ENCODE assay signal across 8 cellular contexts in the genomic region with DNA sequence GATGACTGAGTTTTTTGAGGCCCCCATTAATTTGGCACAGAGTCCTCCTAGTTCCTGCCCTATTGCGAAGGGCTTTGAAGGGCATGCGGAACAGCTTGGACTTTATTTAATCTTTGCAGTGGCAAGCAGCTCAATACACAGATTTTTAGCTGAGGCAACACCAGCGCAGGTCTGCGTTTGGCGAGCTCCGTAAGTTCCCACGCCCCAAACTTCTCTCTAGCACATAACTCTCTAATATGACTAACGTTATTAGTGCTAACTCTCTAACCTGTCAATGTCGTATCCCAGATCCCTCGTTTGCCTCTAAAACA. TPM values are rescaled to one million over a fixed set of nuclear protein-coding genes. Genes with fewer than 3 reads are reported as not detected.
A peak's percentile ranks its signal among the peaks of the same experiment; 100 is the strongest.
DNase-seq lines count a peak whose midpoint lies in the region; ATAC-seq and TF ChIP-seq lines count a peak whose summit lies in the region.

No MANE protein-coding gene starts in this region.

- H3K9me3 ChIP-seq in SK-N-SH (no peaks in the 10 kb centered on the region), heart left ventricle (no peaks in the 10 kb centered on the region), smooth muscle cell (replicated peaks; ENCODE audit: low read depth) (no peaks in the 10 kb centered on the region)

- no peak for TF ChIP-seq EP300 in SK-N-SH (IDR thresholded peaks at IDR 0.05; ENCODE audit: borderline replicate concordance in 1 of 2, low read depth in 1 of 2, low read length in 1 of 2)

- peaks cover 38% of the 10 kb centered on the region for H3K79me2 ChIP-seq in SK-N-SH (ENCODE audit: insufficient read depth)
- H3K79me2 ChIP-seq in smooth muscle cell (ENCODE audit: low read depth) = peaks cover 22% of the 10 kb centered on the region

- no peaks in the 10 kb centered on the region for H3K27me3 ChIP-seq in SK-N-SH (ENCODE audit: insufficient read depth)
- no peaks in the 10 kb centered on the region for H3K27me3 ChIP-seq in heart left ventricle
- no peaks in the 10 kb centered on the region for H3K27me3 ChIP-seq in smooth muscle cell (ENCODE audit: low read depth)

- TF ChIP-seq POLR2A in heart left ventricle (IDR thresholded peaks at IDR 0.05) = no peak

- H3F3A ChIP-seq in SK-N-SH (replicated peaks; ENCODE audit: insufficient read depth) = no peaks in the 10 kb centered on the region
- H3F3A ChIP-seq in smooth muscle cell (ENCODE audit: low read depth) = no peaks in the 10 kb centered on the region

- WGBS in SK-N-SH (ENCODE audit: low lambda C conversion rate) = 1% methylated on average over 10 of the region's 10 CpGs
- 1 to 3% (median 2%) methylated on average over 10 of the region's 10 CpGs for WGBS in heart left ventricle, 4 donors
- WGBS in smooth muscle cell (ENCODE audit: low lambda C conversion rate) = under 1% methylated on average over 10 of the region's 10 CpGs

- H3K9ac ChIP-seq in SK-N-SH = peak overlapping the region; percentile 72; the same call in 1 of the 2 replicates
- H3K9ac ChIP-seq in smooth muscle cell (ENCODE audit: low read depth) = peak overlapping the region; percentile 79

- CTCF ChIA-PET in SK-N-SH (lab: Yijun Ruan, JAX) = interaction anchor here (0.6 to 2.2 kb wide), 3 partner anchors 9 to 1391 kb away, joined by 3 to 12 read pairs (median 4); no protein-coding TSS in a partner anchor

- ATAC-seq in GM21786 (IDR thresholded peaks at IDR 0.05; ENCODE audit: unreplicated experiment) (peak; percentile 5), heart left ventricle (no peak), GM19467 (IDR thresholded peaks at IDR 0.05; ENCODE audit: unreplicated experiment) (no peak)

- H4K20me1 ChIP-seq in SK-N-SH (ENCODE audit: insufficient read depth) (no peaks in the 10 kb centered on the region), smooth muscle cell (ENCODE audit: low read depth) (peaks cover 7% of the 10 kb centered on the region)

- TF ChIP-seq CTCF in AG10803 (conservative IDR thresholded peaks at IDR 0.05; ENCODE audit: low read length) (no peak), SK-N-SH (IDR thresholded peaks at IDR 0.05) (no peak), heart left ventricle (IDR thresholded peaks at IDR 0.05) (no peak), smooth muscle cell (IDR thresholded peaks at IDR 0.05; ENCODE audit: borderline replicate concordance, insufficient read depth, poor library complexity, severe bottlenecking) (no peak)

- peaks cover 8 to 13% of the 10 kb centered on the region in 2 experiments for H3K36me3 ChIP-seq in SK-N-SH (replicated peaks in 1 of 2; ENCODE audit: control insufficient read depth in 1 of 2, insufficient read depth in 2 of 2, low read length in 1 of 2)
- H3K36me3 ChIP-seq in heart left ventricle = peaks cover 0 to 24% (median 5%) of the 10 kb centered on the region in 9 donors
- H3K36me3 ChIP-seq in smooth muscle cell (ENCODE audit: low read depth) = no peaks in the 10 kb centered on the region

- H3K4me1 ChIP-seq in SK-N-SH (ENCODE audit: control insufficient read depth in 1 of 2, insufficient read depth in 2 of 2, low read depth in 1 of 2, low read length in 1 of 2) = peaks cover 0 to 13% of the 10 kb centered on the region in 2 experiments; a peak in 2 of 4 replicates
- H3K4me1 ChIP-seq in heart left ventricle = peaks cover 4 to 29% (median 18%) of the 10 kb centered on the region in 12 donors
- H3K4me1 ChIP-seq in smooth muscle cell (ENCODE audit: low read depth) = peaks cover 6% of the 10 kb centered on the region

- no peaks in the 10 kb centered on the region for H3K9me2 ChIP-seq in SK-N-SH

- no peak for TF ChIP-seq RAD21 in SK-N-SH (IDR thresholded peaks at IDR 0.05; ENCODE audit: low read length)

- H3K4me2 ChIP-seq in SK-N-SH (peak overlapping the region; percentile 95), smooth muscle cell (peak overlapping the region; percentile 87)

- H2AFZ ChIP-seq in SK-N-SH (ENCODE audit: low read depth) (peak overlapping the region; percentile 94; the same call in 1 of the 2 replicates), smooth muscle cell (ENCODE audit: low read depth) (peak overlapping the region; percentile 79)

- intact Hi-C loops in heart left ventricle (cut with DNase I) = loop anchor here in 5 of 10 donors (2.0 kb wide), 2 partner anchors 21 to 29 kb away; a partner anchor contains a TSS

- peak overlapping the region; percentile 95 for H3K4me3 ChIP-seq in AG10803 (ENCODE audit: low read length)
- peak overlapping the region; percentile 98 to 100 for H3K4me3 ChIP-seq in SK-N-SH (ENCODE audit: low read depth in 2 of 2, low read length in 1 of 2)
- peak overlapping the region; percentile 84 to 99 (median 95) for H3K4me3 ChIP-seq in heart left ventricle
- peak overlapping the region; percentile 86 for H3K4me3 ChIP-seq in smooth muscle cell

- POLR2A ChIA-PET in SK-N-SH (lab: Yijun Ruan, JAX) = interaction anchor here (1.3 to 1.7 kb wide), 2 partner anchors 9 to 30 kb away, joined by 5 to 9 read pairs; a partner anchor contains a TSS

- no peak overlapping the region; a peak in 1 of 4 replicates for H3K27ac ChIP-seq in SK-N-SH (ENCODE audit: low read depth in 2 of 2, low read length in 1 of 2)
- H3K27ac ChIP-seq in heart left ventricle = peak overlapping the region in 8 of 12 donors; percentile 45 to 84 (median 79)
- H3K27ac ChIP-seq in smooth muscle cell (ENCODE audit: low read depth) = no peak overlapping the region

- DNase-seq in AG10803 (ENCODE audit: low read depth) = no peak
- no peak for DNase-seq in SK-N-SH
- DNase-seq in heart left ventricle = no peak
- DNase-seq in smooth muscle cell (lab: John Stamatoyannopoulos, UW; ENCODE audit: unreplicated experiment) = no peak
- DNase-seq in DMS 273 treated with DMSO at 0.1 percent for 48 hours (lab: John Stamatoyannopoulos, UW) = no peak
- no peak for DNase-seq in NOMO-1 treated with dmso at 0.1 percent for 144 hours (lab: John Stamatoyannopoulos, UW; ENCODE audit: unreplicated experiment)

TF ChIP-seq in SK-N-SH, 30 proteins besides CTCF, POLR2A, EP300 and RAD21:
- TF ChIP-seq FOXM1 (IDR thresholded peaks at IDR 0.05; ENCODE audit: low read depth) (no peak), TAF1 (IDR thresholded peaks at IDR 0.05; ENCODE audit: borderline replicate concordance, low read depth, low read length) (no peak), RFX5 (IDR thresholded peaks at IDR 0.05; ENCODE audit: low read length) (no peak)
TF ChIP-seq in SK-N-SH: peak in this region for 0.

RNA-seq across cellular contexts. Expression of a gene that starts 0.4 kb away (rescaled TPM):
- polyA plus RNA-seq in SK-N-SH (2012; rRNA removed) = 1.7 and 2.4 TPM in 2 replicates
- polyA plus RNA-seq in SK-N-SH (2012; cell fraction: cytosol; rRNA removed) = 2.6 and 2.7 TPM in 2 replicates
- 1.9 and 2.3 TPM in 2 replicates for polyA plus RNA-seq in SK-N-SH (2012; cell fraction: nucleus; rRNA removed)
- 10 to 100 TPM in 6 of 9 donors, 1 to 10 TPM in 3; 5.9 to 14.0 (median 12.4) TPM for total RNA-seq in heart left ventricle
- 1 to 10 TPM; 5.7 to 6.8 TPM for polyA plus RNA-seq in heart left ventricle
- total RNA-seq in smooth muscle cell = 3.0 and 3.7 TPM in 2 replicates
- 7.0 and 7.3 TPM in 2 replicates for polyA plus RNA-seq in smooth muscle cell

RNA-seq across cellular contexts. Expression of a gene that starts 30.0 kb away (rescaled TPM):
- polyA plus RNA-seq in SK-N-SH (2012; rRNA removed) (299 and 331 TPM in 2 replicates), heart left ventricle (1,000 to 10,000 TPM in 1 of 2 donors, 100 to 1,000 TPM in 1; 963 to 1,062 TPM), smooth muscle cell (204 and 206 TPM in 2 replicates)
- polyA plus RNA-seq in SK-N-SH (2012; cell fraction: cytosol; rRNA removed) = 366 and 469 TPM in 2 replicates
- 138 and 187 TPM in 2 replicates for polyA plus RNA-seq in SK-N-SH (2012; cell fraction: nucleus; rRNA removed)
- total RNA-seq in heart left ventricle (1,000 to 10,000 TPM in 1 of 9 donors, 100 to 1,000 TPM in 8; 492 to 1,259 (median 784) TPM), smooth muscle cell (352 and 395 TPM in 2 replicates)

RNA-seq across cellular contexts. Expression of a gene that starts 30.1 kb away (rescaled TPM):
- 3.2 and 4.4 TPM in 2 replicates for polyA plus RNA-seq in SK-N-SH (2012; rRNA removed)
- polyA plus RNA-seq in SK-N-SH (2012; cell fraction: cytosol; rRNA removed) = 3.2 and 7.9 TPM in 2 replicates
- polyA plus RNA-seq in SK-N-SH (2012; cell fraction: nucleus; rRNA removed) = 4.1 and 10.3 TPM in 2 replicates
- 10 to 100 TPM in 1 of 9 donors, 1 to 10 TPM in 8; 2.5 to 10.7 (median 5.7) TPM for total RNA-seq in heart left ventricle
- 1 to 10 TPM; 5.5 to 8.1 TPM for polyA plus RNA-seq in heart left ventricle
- 14.0 and 27.9 TPM in 2 replicates for total RNA-seq in smooth muscle cell
- 11.5 and 14.3 TPM in 2 replicates for polyA plus RNA-seq in smooth muscle cell

Comparison
In these comparisons a context has a peak if more than half of its experiments do, and no peak if none do; other contexts are left out.
1. H3K27ac ChIP-seq: peak in heart left ventricle (8 of 12); none in SK-N-SH (0 of 2) and smooth muscle cell (single experiment).
2. Peak in every context shown above with its lines, with median percentiles within 50 percentile points of each other: H3K4me3 ChIP-seq.